Comparison of ENCODE assay signal across 1 cellular context in the genomic region with DNA sequence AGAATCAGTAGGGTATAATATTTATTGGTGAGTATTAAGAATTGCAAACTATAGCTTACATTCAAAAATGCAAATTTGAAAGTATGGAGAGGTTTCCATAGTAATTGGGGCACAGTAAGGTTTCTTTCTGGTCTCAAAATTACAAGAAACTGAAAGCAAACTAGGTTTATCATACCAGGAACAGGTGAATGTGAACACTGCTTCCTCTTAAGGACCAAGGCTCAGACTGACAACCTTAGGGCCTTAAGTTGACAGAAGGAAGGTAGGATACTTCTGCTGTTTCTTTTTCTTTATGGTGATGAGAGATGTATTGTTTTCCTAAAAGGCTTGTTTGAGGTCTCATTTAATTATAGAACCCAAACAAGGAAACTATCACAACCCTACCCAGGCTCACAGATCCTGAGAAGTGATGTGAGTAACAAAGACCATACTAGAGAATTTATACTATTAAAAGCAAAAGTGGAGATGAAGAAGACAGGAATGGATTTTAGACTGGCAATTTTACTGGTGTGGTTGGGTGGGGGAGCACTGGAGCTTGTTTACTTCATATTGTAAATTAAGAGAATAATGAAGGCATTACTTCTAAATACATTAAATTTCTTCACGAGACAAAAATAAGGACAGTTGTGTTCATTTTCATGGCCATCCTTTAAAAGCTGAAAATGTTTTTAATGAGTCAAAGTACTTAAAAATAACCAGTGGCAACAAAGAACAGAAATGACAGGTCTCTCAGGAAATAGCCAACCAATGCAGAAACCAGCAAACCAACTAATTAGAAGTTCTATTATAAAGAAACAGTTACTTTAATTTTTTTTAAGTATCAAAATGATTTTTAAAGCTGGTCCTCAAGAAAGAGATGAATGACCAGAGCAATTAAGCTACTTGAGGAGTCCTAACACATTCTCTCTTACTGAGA.
TF ChIP-seq lines count a peak whose summit lies in the region.

No MANE protein-coding gene starts in this region.

TF ChIP-seq in GM12878, 131 proteins besides CTCF, POLR2A, EP300 and RAD21 (continued from another document):
- TF ChIP-seq, protein P1, sequence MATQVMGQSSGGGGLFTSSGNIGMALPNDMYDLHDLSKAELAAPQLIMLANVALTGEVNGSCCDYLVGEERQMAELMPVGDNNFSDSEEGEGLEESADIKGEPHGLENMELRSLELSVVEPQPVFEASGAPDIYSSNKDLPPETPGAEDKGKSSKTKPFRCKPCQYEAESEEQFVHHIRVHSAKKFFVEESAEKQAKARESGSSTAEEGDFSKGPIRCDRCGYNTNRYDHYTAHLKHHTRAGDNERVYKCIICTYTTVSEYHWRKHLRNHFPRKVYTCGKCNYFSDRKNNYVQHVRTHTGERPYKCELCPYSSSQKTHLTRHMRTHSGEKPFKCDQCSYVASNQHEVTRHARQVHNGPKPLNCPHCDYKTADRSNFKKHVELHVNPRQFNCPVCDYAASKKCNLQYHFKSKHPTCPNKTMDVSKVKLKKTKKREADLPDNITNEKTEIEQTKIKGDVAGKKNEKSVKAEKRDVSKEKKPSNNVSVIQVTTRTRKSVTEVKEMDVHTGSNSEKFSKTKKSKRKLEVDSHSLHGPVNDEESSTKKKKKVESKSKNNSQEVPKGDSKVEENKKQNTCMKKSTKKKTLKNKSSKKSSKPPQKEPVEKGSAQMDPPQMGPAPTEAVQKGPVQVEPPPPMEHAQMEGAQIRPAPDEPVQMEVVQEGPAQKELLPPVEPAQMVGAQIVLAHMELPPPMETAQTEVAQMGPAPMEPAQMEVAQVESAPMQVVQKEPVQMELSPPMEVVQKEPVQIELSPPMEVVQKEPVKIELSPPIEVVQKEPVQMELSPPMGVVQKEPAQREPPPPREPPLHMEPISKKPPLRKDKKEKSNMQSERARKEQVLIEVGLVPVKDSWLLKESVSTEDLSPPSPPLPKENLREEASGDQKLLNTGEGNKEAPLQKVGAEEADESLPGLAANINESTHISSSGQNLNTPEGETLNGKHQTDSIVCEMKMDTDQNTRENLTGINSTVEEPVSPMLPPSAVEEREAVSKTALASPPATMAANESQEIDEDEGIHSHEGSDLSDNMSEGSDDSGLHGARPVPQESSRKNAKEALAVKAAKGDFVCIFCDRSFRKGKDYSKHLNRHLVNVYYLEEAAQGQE (IDR thresholded peaks at IDR 0.05; ENCODE audit: low read depth, low read length): no peak
- TF ChIP-seq SMAD5 (IDR thresholded peaks at IDR 0.05; ENCODE audit: low read depth) (no peak), RELA (IDR thresholded peaks at IDR 0.05; ENCODE audit: borderline replicate concordance, partially characterized antibody) (no peak), KAT2A (conservative IDR thresholded peaks at IDR 0.05; ENCODE audit: control insufficient read depth, low read depth, low read length) (no peak), MTA2 (IDR thresholded peaks at IDR 0.05; ENCODE audit: low read depth) (peak; percentile 83), SRF (IDR thresholded peaks at IDR 0.05; ENCODE audit: low read depth in 2 of 2, low read length in 2 of 2) (no peak), TARDBP (IDR thresholded peaks at IDR 0.05; ENCODE audit: borderline replicate concordance) (no peak), STAT3 (IDR thresholded peaks at IDR 0.05; ENCODE audit: low read depth, low read length) (no peak), ZNF24 (IDR thresholded peaks at IDR 0.05) (peak; percentile 92), MTA3 (IDR thresholded peaks at IDR 0.05; ENCODE audit: borderline replicate concordance, low read length) (no peak)
- TF ChIP-seq, protein P2, sequence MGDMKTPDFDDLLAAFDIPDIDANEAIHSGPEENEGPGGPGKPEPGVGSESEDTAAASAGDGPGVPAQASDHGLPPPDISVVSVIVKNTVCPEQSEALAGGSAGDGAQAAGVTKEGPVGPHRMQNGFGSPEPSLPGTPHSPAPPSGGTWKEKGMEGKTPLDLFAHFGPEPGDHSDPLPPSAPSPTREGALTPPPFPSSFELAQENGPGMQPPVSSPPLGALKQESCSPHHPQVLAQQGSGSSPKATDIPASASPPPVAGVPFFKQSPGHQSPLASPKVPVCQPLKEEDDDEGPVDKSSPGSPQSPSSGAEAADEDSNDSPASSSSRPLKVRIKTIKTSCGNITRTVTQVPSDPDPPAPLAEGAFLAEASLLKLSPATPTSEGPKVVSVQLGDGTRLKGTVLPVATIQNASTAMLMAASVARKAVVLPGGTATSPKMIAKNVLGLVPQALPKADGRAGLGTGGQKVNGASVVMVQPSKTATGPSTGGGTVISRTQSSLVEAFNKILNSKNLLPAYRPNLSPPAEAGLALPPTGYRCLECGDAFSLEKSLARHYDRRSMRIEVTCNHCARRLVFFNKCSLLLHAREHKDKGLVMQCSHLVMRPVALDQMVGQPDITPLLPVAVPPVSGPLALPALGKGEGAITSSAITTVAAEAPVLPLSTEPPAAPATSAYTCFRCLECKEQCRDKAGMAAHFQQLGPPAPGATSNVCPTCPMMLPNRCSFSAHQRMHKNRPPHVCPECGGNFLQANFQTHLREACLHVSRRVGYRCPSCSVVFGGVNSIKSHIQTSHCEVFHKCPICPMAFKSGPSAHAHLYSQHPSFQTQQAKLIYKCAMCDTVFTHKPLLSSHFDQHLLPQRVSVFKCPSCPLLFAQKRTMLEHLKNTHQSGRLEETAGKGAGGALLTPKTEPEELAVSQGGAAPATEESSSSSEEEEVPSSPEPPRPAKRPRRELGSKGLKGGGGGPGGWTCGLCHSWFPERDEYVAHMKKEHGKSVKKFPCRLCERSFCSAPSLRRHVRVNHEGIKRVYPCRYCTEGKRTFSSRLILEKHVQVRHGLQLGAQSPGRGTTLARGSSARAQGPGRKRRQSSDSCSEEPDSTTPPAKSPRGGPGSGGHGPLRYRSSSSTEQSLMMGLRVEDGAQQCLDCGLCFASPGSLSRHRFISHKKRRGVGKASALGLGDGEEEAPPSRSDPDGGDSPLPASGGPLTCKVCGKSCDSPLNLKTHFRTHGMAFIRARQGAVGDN (IDR thresholded peaks at IDR 0.05): no peak
- TF ChIP-seq, protein P3, sequence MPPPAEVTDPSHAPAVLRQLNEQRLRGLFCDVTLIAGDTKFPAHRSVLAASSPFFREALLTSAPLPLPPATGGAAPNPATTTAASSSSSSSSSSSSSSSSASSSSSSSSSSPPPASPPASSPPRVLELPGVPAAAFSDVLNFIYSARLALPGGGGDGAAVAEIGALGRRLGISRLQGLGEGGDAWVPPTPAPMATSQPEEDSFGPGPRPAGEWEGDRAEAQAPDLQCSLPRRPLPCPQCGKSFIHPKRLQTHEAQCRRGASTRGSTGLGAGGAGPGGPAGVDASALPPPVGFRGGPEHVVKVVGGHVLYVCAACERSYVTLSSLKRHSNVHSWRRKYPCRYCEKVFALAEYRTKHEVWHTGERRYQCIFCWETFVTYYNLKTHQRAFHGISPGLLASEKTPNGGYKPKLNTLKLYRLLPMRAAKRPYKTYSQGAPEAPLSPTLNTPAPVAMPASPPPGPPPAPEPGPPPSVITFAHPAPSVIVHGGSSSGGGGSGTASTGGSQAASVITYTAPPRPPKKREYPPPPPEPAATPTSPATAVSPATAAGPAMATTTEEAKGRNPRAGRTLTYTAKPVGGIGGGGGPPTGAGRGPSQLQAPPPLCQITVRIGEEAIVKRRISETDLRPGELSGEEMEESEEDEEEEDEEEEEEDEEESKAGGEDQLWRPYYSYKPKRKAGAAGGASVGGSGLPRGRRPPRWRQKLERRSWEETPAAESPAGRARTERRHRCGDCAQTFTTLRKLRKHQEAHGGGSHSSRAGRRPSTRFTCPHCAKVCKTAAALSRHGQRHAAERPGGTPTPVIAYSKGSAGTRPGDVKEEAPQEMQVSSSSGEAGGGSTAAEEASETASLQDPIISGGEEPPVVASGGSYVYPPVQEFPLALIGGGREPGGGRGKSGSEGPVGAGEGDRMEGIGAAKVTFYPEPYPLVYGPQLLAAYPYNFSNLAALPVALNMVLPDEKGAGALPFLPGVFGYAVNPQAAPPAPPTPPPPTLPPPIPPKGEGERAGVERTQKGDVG (CRISPR knock-in tag; IDR thresholded peaks at IDR 0.05): no peak
- TF ChIP-seq, protein P4, sequence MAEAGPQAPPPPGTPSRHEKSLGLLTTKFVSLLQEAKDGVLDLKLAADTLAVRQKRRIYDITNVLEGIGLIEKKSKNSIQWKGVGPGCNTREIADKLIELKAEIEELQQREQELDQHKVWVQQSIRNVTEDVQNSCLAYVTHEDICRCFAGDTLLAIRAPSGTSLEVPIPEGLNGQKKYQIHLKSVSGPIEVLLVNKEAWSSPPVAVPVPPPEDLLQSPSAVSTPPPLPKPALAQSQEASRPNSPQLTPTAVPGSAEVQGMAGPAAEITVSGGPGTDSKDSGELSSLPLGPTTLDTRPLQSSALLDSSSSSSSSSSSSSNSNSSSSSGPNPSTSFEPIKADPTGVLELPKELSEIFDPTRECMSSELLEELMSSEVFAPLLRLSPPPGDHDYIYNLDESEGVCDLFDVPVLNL (IDR thresholded peaks at IDR 0.05; ENCODE audit: low read depth, low read length): no peak
